ENCODE assay signal across 17 cellular contexts in the genomic region with DNA sequence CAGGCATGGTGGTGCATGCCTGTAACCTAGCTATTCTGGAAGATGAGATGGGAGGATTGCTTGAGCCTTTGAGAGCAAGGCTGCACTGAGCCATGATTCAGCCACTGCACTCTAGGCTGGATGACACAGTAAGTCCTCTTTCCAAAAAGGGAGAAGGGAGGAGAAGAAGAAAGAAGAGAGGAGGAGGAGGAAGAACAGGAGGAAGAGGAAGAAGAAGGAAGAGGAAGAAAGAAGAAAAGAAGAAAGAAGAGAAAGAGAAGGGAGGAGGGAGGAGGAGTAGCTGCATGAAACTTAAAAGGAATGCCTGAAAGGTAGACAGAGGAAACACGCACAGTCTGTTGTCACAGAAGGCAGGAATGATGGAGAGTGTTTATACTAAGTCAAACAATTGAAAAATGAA.
"Had no signal": no experiment of that assay in that cellular context is flagged by ENCODE, and none has a peak within 500 bp of the region (broad histone marks: within the 10 kb centered on the region; RNA-seq: fewer than 3 reads in every experiment).

No MANE protein-coding gene starts in this region.

- H3K27me3 Mint-ChIP-seq: naive B cell, progenitor cell of endocrine pancreas had no signal

- DNase-seq: effector memory CD4-positive, alpha-beta T cell; heart left ventricle; hippocampal formation; kidney glomerular epithelial cell; mesendoderm; naive B cell; occipital lobe; pancreas; right cardiac atrium; small intestine; stimulated activated CD4-positive, alpha-beta T cell treated with anti-CD3 and anti-CD28 coated beads, Interleukin-12 subunit alpha, Interleukin-12 subunit beta, amount 100 ng/mL, for 4 hours; stimulated activated naive CD4-positive, alpha-beta T cell; stomach; substantia nigra; transverse colon had no signal

- H3K36me3 Mint-ChIP-seq: naive B cell had no signal

- ATAC-seq: esophagus mucosa, heart left ventricle, pancreas, right cardiac atrium had no signal

- H3K27ac Mint-ChIP-seq: progenitor cell of endocrine pancreas had no signal

- H3K9me3 Mint-ChIP-seq: naive B cell had no signal
